ENCODE assay signal across 15 cellular contexts in genomic region chr1:234875328-234875952, GRCh38.
A peak's percentile ranks its signal among the peaks of the same experiment; 100 is the strongest.
DNase-seq lines count a peak whose midpoint lies in the region; ATAC-seq, FAIRE-seq and TF ChIP-seq lines count a peak whose summit lies in the region.
"Had no signal": no experiment of that assay in that cellular context is flagged by ENCODE, and none has a peak within 500 bp of the region (broad histone marks: within the 10 kb centered on the region; RNA-seq: fewer than 3 reads in every experiment).

No MANE protein-coding gene starts in this region.

- no peak overlapping the region for H2AFZ ChIP-seq in HepG2 (ENCODE audit: low read length)

- H3K9me3 ChIP-seq in HepG2 (ENCODE audit: low read length) (no peaks in the 10 kb centered on the region), stomach (no peaks in the 10 kb centered on the region)

- H3K4me1 ChIP-seq in HepG2 (ENCODE audit: insufficient read depth, low read length), result peaks cover 93% of the 10 kb centered on the region
- H3K4me1 ChIP-seq in stomach, result peaks cover 8 to 38% (median 29%) of the 10 kb centered on the region in 4 donors

- H3K27me3 ChIP-seq in HepG2 (ENCODE audit: control insufficient read depth in 1 of 2, insufficient read depth in 2 of 2, low read length in 2 of 2) (no peaks in the 10 kb centered on the region; a peak in 1 of 5 replicates), stomach (no peaks in the 10 kb centered on the region)

- H3K27me3 Mint-ChIP-seq in activated T-cell treated with anti-CD3 and anti-CD28 coated beads, Interleukin-2, amount 50 U/mL, for 24 hours, result no peaks in the 10 kb centered on the region
- no peaks in the 10 kb centered on the region for H3K27me3 Mint-ChIP-seq in activated CD8-positive, alpha-beta T cell treated with anti-CD3 and anti-CD28 coated beads for 36 hours
- H3K27me3 Mint-ChIP-seq: activated naive CD8-positive, alpha-beta T cell treated with anti-CD3 and anti-CD28 coated beads, Interleukin-2, amount 10 ng/mL, durations not matched to agents 7 days and 5 days; naive thymus-derived CD4-positive, alpha-beta T cell had no signal

- peak in 1 of 2 experiments; percentile 76 for TF ChIP-seq POLR2A in HepG2 (IDR thresholded peaks at IDR 0.05; ENCODE audit: insufficient read depth in 1 of 2, low read depth in 2 of 2, low read length in 2 of 2)
- no peak for TF ChIP-seq POLR2A in stomach (IDR thresholded peaks at IDR 0.05)

- H3K4me3 Mint-ChIP-seq in activated T-cell treated with anti-CD3 and anti-CD28 coated beads, Interleukin-2, amount 50 U/mL, for 24 hours, result no peak overlapping the region
- no peak overlapping the region for H3K4me3 Mint-ChIP-seq in activated CD8-positive, alpha-beta T cell treated with anti-CD3 and anti-CD28 coated beads for 36 hours
- H3K4me3 Mint-ChIP-seq: activated naive CD8-positive, alpha-beta T cell treated with anti-CD3 and anti-CD28 coated beads, Interleukin-2, amount 10 ng/mL, durations not matched to agents 7 days and 5 days; GM23338; immature natural killer cell; naive thymus-derived CD4-positive, alpha-beta T cell had no signal

- H3K4me1 Mint-ChIP-seq in activated T-cell treated with anti-CD3 and anti-CD28 coated beads, Interleukin-2, amount 50 U/mL, for 24 hours (ENCODE audit: low read depth), result peaks cover 48% of the 10 kb centered on the region
- peaks cover 40% of the 10 kb centered on the region for H3K4me1 Mint-ChIP-seq in activated CD8-positive, alpha-beta T cell treated with anti-CD3 and anti-CD28 coated beads for 36 hours (ENCODE audit: low read depth)

- peak overlapping the region; percentile 98 for H3K4me2 ChIP-seq in HepG2 (ENCODE audit: low read depth, low read length)
- H3K4me2 ChIP-seq: GM23338 had no signal

- CTCF ChIA-PET in activated CD8-positive, alpha-beta T cell treated with anti-CD3 and anti-CD28 coated beads for 36 hours (lab: Charles Lee), result no interaction called here
- CTCF ChIA-PET in HepG2 (lab: Yijun Ruan, JAX; ENCODE audit: low intra/inter-chr PET ratio, low total read pairs), result no interaction called here

- peak overlapping the region; percentile 98 for H3K27ac ChIP-seq in HepG2 (ENCODE audit: extremely low read length, insufficient read depth, low read length)
- peak overlapping the region; percentile 82 to 86 (median 85) for H3K27ac ChIP-seq in stomach

- H3K9ac ChIP-seq in HepG2 (ENCODE audit: insufficient read depth, low read depth, low read length), result peak overlapping the region; percentile 90

- H3K36me3 Mint-ChIP-seq in activated T-cell treated with anti-CD3 and anti-CD28 coated beads, Interleukin-2, amount 50 U/mL, for 24 hours (ENCODE audit: low read depth), result no peaks in the 10 kb centered on the region
- H3K36me3 Mint-ChIP-seq in activated CD8-positive, alpha-beta T cell treated with anti-CD3 and anti-CD28 coated beads for 36 hours (ENCODE audit: low read depth), result no peaks in the 10 kb centered on the region
- H3K36me3 Mint-ChIP-seq: activated naive CD8-positive, alpha-beta T cell treated with anti-CD3 and anti-CD28 coated beads, Interleukin-2, amount 10 ng/mL, durations not matched to agents 7 days and 5 days; immature natural killer cell; naive thymus-derived CD4-positive, alpha-beta T cell had no signal

- peak; percentile 77 for FAIRE-seq in HepG2 (lab: Jason Lieb, UNC)
- FAIRE-seq: GM12892 had no signal

- intact Hi-C loops in activated CD8-positive, alpha-beta T cell treated with anti-CD3 and anti-CD28 coated beads for 36 hours (cut with micrococcal nuclease), result no loop called here
- intact Hi-C loops in HepG2 (cut with micrococcal nuclease; ENCODE audit: unreplicated experiment), result loop anchor here (1.0 to 10.0 kb wide), 3 partner anchors 61 to 103 kb away; no protein-coding TSS in a partner anchor
- intact Hi-C loops in stomach (cut with DNase I; ENCODE audit: low total_unique reads), result no loop called here
- intact Hi-C loops in sciatic nerve (cut with DNase I), result no loop called here

- TF ChIP-seq EP300 in HepG2 (IDR thresholded peaks at IDR 0.05; ENCODE audit: low read depth in 2 of 2, low read length in 2 of 2) (peak in 1 of 2 experiments; percentile 91; a peak in 2 of 4 replicates), HepG2 (CRISPR knock-in tag; IDR thresholded peaks at IDR 0.05; ENCODE audit: borderline replicate concordance) (peak; percentile 67), stomach (IDR thresholded peaks at IDR 0.05) (no peak)

- DNase-seq in activated T-cell treated with anti-CD3 and anti-CD28 coated beads, Interleukin-2, amount 50 U/mL, for 24 hours, result no peak
- no peak for DNase-seq in activated T-cell treated with anti-CD3 and anti-CD28 coated beads for 4 hours
- no peak for DNase-seq in activated CD8-positive, alpha-beta T cell treated with anti-CD3 and anti-CD28 coated beads for 36 hours
- DNase-seq in HepG2 (ENCODE audit: low spot score), result peak; percentile 90
- DNase-seq in stomach, result peak; percentile 91
- DNase-seq in sciatic nerve (ENCODE audit: low spot score), result no peak
- DNase-seq in T-helper 9 cell, result no peak
- no peak for DNase-seq in LoVo (ENCODE audit: low spot score)
- DNase-seq: activated naive CD8-positive, alpha-beta T cell treated with anti-CD3 and anti-CD28 coated beads, Interleukin-2, amount 10 ng/mL, durations not matched to agents 7 days and 5 days; DND-41; immature natural killer cell; PC-3 had no signal

- ATAC-seq in activated CD8-positive, alpha-beta T cell treated with anti-CD3 and anti-CD28 coated beads for 36 hours, result no peak
- peak; percentile 78 for ATAC-seq in HepG2
- ATAC-seq in sciatic nerve, result no peak
- ATAC-seq: GM23338, PC-3 had no signal

- peak overlapping the region; percentile 36 to 71 (median 49) for H3K4me3 ChIP-seq in HepG2 (replicated peaks in 1 of 3; ENCODE audit: insufficient read depth in 1 of 3, low read depth in 2 of 3, low read length in 3 of 3)
- no peak overlapping the region for H3K4me3 ChIP-seq in stomach
- H3K4me3 ChIP-seq: GM23338 had no signal

- 2% methylated on average over 7 of the region's 17 CpGs for WGBS in HepG2 (ENCODE audit: low lambda C conversion rate)
- 51 to 82% (median 70%) methylated on average over 17 of the region's 17 CpGs for WGBS in stomach, 5 donors

- in situ Hi-C loops in HepG2 (cut with HindIII; ENCODE audit: extremely low pct_ligation_motif_present, low pct_unique_long_range_greater_than_20kb), result loop anchor here (5.0 to 10.0 kb wide), 4 partner anchors 82 to 381 kb away; partner anchors contain the start of gene IRF2BP2

- H3K36me3 ChIP-seq in HepG2 (replicated peaks in 1 of 2; ENCODE audit: control insufficient read depth in 1 of 2, insufficient read depth in 2 of 2, low read length in 2 of 2) (no peaks in the 10 kb centered on the region; a peak in 1 of 5 replicates), stomach (no peaks in the 10 kb centered on the region)

- no peak for TF ChIP-seq CTCF in activated CD8-positive, alpha-beta T cell treated with anti-CD3 and anti-CD28 coated beads for 36 hours (IDR thresholded peaks at IDR 0.05)
- TF ChIP-seq CTCF in HepG2 (CRISPR knock-in tag; IDR thresholded peaks at IDR 0.05) (no peak), stomach (IDR thresholded peaks at IDR 0.05) (no peak)

- H3K79me2 ChIP-seq in HepG2 (ENCODE audit: insufficient read depth, low read length), result peaks cover 8% of the 10 kb centered on the region

- H3K27ac Mint-ChIP-seq in activated T-cell treated with anti-CD3 and anti-CD28 coated beads, Interleukin-2, amount 50 U/mL, for 24 hours, result peak overlapping the region; percentile 74
- peak overlapping the region; percentile 82 for H3K27ac Mint-ChIP-seq in activated CD8-positive, alpha-beta T cell treated with anti-CD3 and anti-CD28 coated beads for 36 hours
- H3K27ac Mint-ChIP-seq: activated naive CD8-positive, alpha-beta T cell treated with anti-CD3 and anti-CD28 coated beads, Interleukin-2, amount 10 ng/mL, durations not matched to agents 7 days and 5 days; GM23338; immature natural killer cell; naive thymus-derived CD4-positive, alpha-beta T cell had no signal

- TSS peak; percentile 66 for BruUV-seq in HepG2 (replicated peaks; lab: Mats Ljungman, UMichigan)

- no peaks in the 10 kb centered on the region for H3K9me3 Mint-ChIP-seq in activated T-cell treated with anti-CD3 and anti-CD28 coated beads, Interleukin-2, amount 50 U/mL, for 24 hours
- no peaks in the 10 kb centered on the region for H3K9me3 Mint-ChIP-seq in activated CD8-positive, alpha-beta T cell treated with anti-CD3 and anti-CD28 coated beads for 36 hours
- H3K9me3 Mint-ChIP-seq: activated naive CD8-positive, alpha-beta T cell treated with anti-CD3 and anti-CD28 coated beads, Interleukin-2, amount 10 ng/mL, durations not matched to agents 7 days and 5 days; GM23338; immature natural killer cell; naive thymus-derived CD4-positive, alpha-beta T cell had no signal

- TF ChIP-seq RAD21 in HepG2 (CRISPR knock-in tag; IDR thresholded peaks at IDR 0.05), result 0 out of 2 replicates have a peak, but pooled peaks have one; percentile 35

- H4K20me1 ChIP-seq in HepG2 (ENCODE audit: insufficient read depth, low read length), result no peaks in the 10 kb centered on the region

- POLR2A ChIA-PET in activated CD8-positive, alpha-beta T cell treated with anti-CD3 and anti-CD28 coated beads for 36 hours (lab: Charles Lee), result no interaction called here
- POLR2A ChIA-PET in HepG2 (lab: Yijun Ruan, JAX), result interaction anchor here (0.9 to 4.5 kb wide), 45 partner anchors 10 to 397 kb away, joined by 3 to 178 read pairs (median 6); partner anchors contain the start of genes IRF2BP2 and TARBP1

TF ChIP-seq in HepG2, 621 proteins besides CTCF, POLR2A, EP300 and RAD21 (continues in another document):
- TF ChIP-seq DR1 (CRISPR knock-in tag; IDR thresholded peaks at IDR 0.05), result no peak; the same call in 1 of the 2 replicates
- TF ChIP-seq KLF6 (CRISPR knock-in tag; IDR thresholded peaks at IDR 0.05), result peak; percentile 67; the same call in 1 of the 2 replicates
- TF ChIP-seq IKZF4 (CRISPR knock-in tag; IDR thresholded peaks at IDR 0.05; ENCODE audit: borderline replicate concordance, low read depth, not compliant biosample characterization), result no peak
- TF ChIP-seq, protein P1, sequence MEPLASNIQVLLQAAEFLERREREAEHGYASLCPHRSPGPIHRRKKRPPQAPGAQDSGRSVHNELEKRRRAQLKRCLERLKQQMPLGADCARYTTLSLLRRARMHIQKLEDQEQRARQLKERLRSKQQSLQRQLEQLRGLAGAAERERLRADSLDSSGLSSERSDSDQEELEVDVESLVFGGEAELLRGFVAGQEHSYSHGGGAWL (CRISPR knock-in tag; IDR thresholded peaks at IDR 0.05), result peak; percentile 81
- no peak for TF ChIP-seq MTA3 (CRISPR knock-in tag; IDR thresholded peaks at IDR 0.05)
- peak; percentile 36 for TF ChIP-seq KMT2A (CRISPR knock-in tag; IDR thresholded peaks at IDR 0.05)
- TF ChIP-seq DRAP1 (CRISPR knock-in tag; IDR thresholded peaks at IDR 0.05), result peak; percentile 68; the same call in 1 of the 2 replicates
- TF ChIP-seq ZNF607 (CRISPR knock-in tag; IDR thresholded peaks at IDR 0.05; ENCODE audit: borderline replicate concordance), result peak; percentile 7; the same call in 1 of the 2 replicates
- TF ChIP-seq HNF4A (CRISPR knock-in tag; IDR thresholded peaks at IDR 0.05), result peak; percentile 91
- peak; percentile 21; the same call in 1 of the 2 replicates for TF ChIP-seq ZNF441 (CRISPR knock-in tag; IDR thresholded peaks at IDR 0.05; ENCODE audit: borderline replicate concordance)

Comparison
In these comparisons a context has a peak if more than half of its experiments do, and no peak if none do; other contexts are left out.
1. DNase-seq: peak in HepG2 (single experiment) and stomach (single experiment); none in activated T-cell treated with anti-CD3 and anti-CD28 coated beads, Interleukin-2, amount 50 U/mL, for 24 hours (single experiment), activated T-cell treated with anti-CD3 and anti-CD28 coated beads for 4 hours (single experiment), activated CD8-positive, alpha-beta T cell treated with anti-CD3 and anti-CD28 coated beads for 36 hours (single experiment), sciatic nerve (single experiment), T-helper 9 cell (single experiment) and LoVo (single experiment).
2. H3K4me3 ChIP-seq: peak in HepG2 (3 of 3); none in stomach (0 of 4).